In genomic region chr19:39182174-39182505, GRCh38 we compare ENCODE assay signal across 30 cellular contexts. TPM values are rescaled to one million over a fixed set of nuclear protein-coding genes. Genes with fewer than 3 reads are reported as not detected.
DNase-seq lines count a peak whose midpoint lies in the region; ATAC-seq and TF ChIP-seq lines count a peak whose summit lies in the region.
"Had no signal": no experiment of that assay in that cellular context is flagged by ENCODE, and none has a peak within 500 bp of the region (broad histone marks: within the 10 kb centered on the region; RNA-seq: fewer than 3 reads in every experiment).

No MANE protein-coding gene starts in this region.

- no peak overlapping the region for H3K4ac ChIP-seq in IMR-90 (ENCODE audit: low read depth, low read length)

- no peak for TF ChIP-seq RAD21 in IMR-90 (IDR thresholded peaks at IDR 0.05; ENCODE audit: low read length)

- no peak overlapping the region for H4K91ac ChIP-seq in IMR-90 (ENCODE audit: insufficient read depth, low read depth, low read length)

- H2AK9ac ChIP-seq in IMR-90 (replicated peaks; ENCODE audit: low read depth, low read length, poor library complexity) = peak overlapping the region; percentile 55

- H3K14ac ChIP-seq in IMR-90 (replicated peaks; ENCODE audit: low read depth, low read length) = no peak overlapping the region

- H3K27ac Mint-ChIP-seq in Caco-2 (ENCODE audit: unreplicated experiment) = no peak overlapping the region
- H3K27ac Mint-ChIP-seq: activated T-cell treated with anti-CD3 and anti-CD28 coated beads, Interleukin-2, amount 50 U/mL, for 72 hours; immature natural killer cell; T-helper 1 cell treated with Interleukin-12 subunit alpha and Interleukin-12 subunit beta and Interleukin-4 antibody, amounts not matched to agents 30 μg/mL and 1 μg/mL, for 36 hours had no signal

- intact Hi-C loops in IMR-90 (cut with micrococcal nuclease) (no loop called here), Caco-2 (cut with micrococcal nuclease; ENCODE audit: unreplicated experiment) (no loop called here)

- H4K5ac ChIP-seq in IMR-90 (ENCODE audit: low read depth, low read length) = no peak overlapping the region

- no CpG with 5 or more reads among the region's 4 CpGs for WGBS in IMR-90 (ENCODE audit: extremely low coverage in 2 of 2, insufficient read length in 1 of 2), 2 experiments

- no peak overlapping the region for H2BK120ac ChIP-seq in IMR-90 (ENCODE audit: low read depth, low read length)

- H3K36me3 ChIP-seq in IMR-90 (ENCODE audit: control insufficient read depth, insufficient read depth, low read length) = peaks cover 26% of the 10 kb centered on the region
- peaks cover 13% of the 10 kb centered on the region for H3K36me3 ChIP-seq in osteoblast (ENCODE audit: insufficient read depth, low read length)
- H3K36me3 ChIP-seq in Caco-2 (ENCODE audit: control insufficient read depth, insufficient read depth, low read length) = peaks cover 5% of the 10 kb centered on the region; the same call in 1 of the 2 replicates

- H2BK20ac ChIP-seq in IMR-90 (ENCODE audit: low read depth, low read length) = no peak overlapping the region

- no peak overlapping the region for H2BK15ac ChIP-seq in IMR-90 (ENCODE audit: low read depth, low read length)

- no peak for TF ChIP-seq POLR2A in IMR-90 (IDR thresholded peaks at IDR 0.05; ENCODE audit: low read depth, low read length)

- TF ChIP-seq CTCF in 22Rv1 (IDR thresholded peaks at IDR 0.05) (no peak), IMR-90 (conservative IDR thresholded peaks at IDR 0.05; ENCODE audit: low read depth, low read length) (no peak), fibroblast of mammary gland (conservative IDR thresholded peaks at IDR 0.05; ENCODE audit: control insufficient read depth, insufficient read depth, low read depth, low read length) (no peak), osteoblast (IDR thresholded peaks at IDR 0.05; ENCODE audit: extremely low read depth, low read depth, low read length) (no peak), Caco-2 (IDR thresholded peaks at IDR 0.05; ENCODE audit: insufficient read depth in 1 of 2, low read depth in 1 of 2, low read length in 1 of 2, severe bottlenecking in 1 of 2, unreplicated experiment in 1 of 2) (no peak)

- H3K4me3 ChIP-seq in IMR-90 (ENCODE audit: insufficient read depth, low read depth, low read length) (no peak overlapping the region), fibroblast of mammary gland (ENCODE audit: control insufficient read depth, low read depth, low read length) (no peak overlapping the region), osteoblast (ENCODE audit: insufficient read depth, low read length) (no peak overlapping the region), Caco-2 (ENCODE audit: low read depth, low read length) (no peak overlapping the region)
- H3K4me3 ChIP-seq: BLaER1, psoas muscle, transverse colon had no signal

- H3K4me1 ChIP-seq in IMR-90 (ENCODE audit: control insufficient read depth, insufficient read depth, low read length) (no peaks in the 10 kb centered on the region), osteoblast (ENCODE audit: insufficient read depth, low read length) (no peaks in the 10 kb centered on the region), Caco-2 (peaks cover 3% of the 10 kb centered on the region; the same call in 1 of the 2 replicates)
- H3K4me1 ChIP-seq: psoas muscle, transverse colon had no signal

- no peak overlapping the region for H2AK5ac ChIP-seq in IMR-90 (ENCODE audit: low read depth, low read length)

- peaks cover 75% of the 10 kb centered on the region for H3K36me3 Mint-ChIP-seq in Caco-2 (ENCODE audit: insufficient read depth, unreplicated experiment)
- H3K36me3 Mint-ChIP-seq: immature natural killer cell had no signal

- dilution Hi-C loops in IMR-90 (cut with HindIII; ENCODE audit: low sequenced_read_pairs, unreplicated experiment) = no loop called here

- H3K9me3 ChIP-seq in IMR-90 (ENCODE audit: control insufficient read depth, insufficient read depth, low read length) (no peaks in the 10 kb centered on the region), osteoblast (ENCODE audit: low read depth, low read length) (no peaks in the 10 kb centered on the region), Caco-2 (no peaks in the 10 kb centered on the region; the same call in 1 of the 2 replicates)
- H3K9me3 ChIP-seq: BLaER1, neutrophil, psoas muscle, transverse colon had no signal

- H3K4me2 ChIP-seq in IMR-90 (ENCODE audit: low read depth, low read length) = no peak overlapping the region
- H3K4me2 ChIP-seq in osteoblast (ENCODE audit: insufficient read depth, low read length) = no peak overlapping the region
- H3K4me2 ChIP-seq: BLaER1 had no signal

- H4K20me1 ChIP-seq in IMR-90 (ENCODE audit: insufficient read depth, low read length) = no peaks in the 10 kb centered on the region
- no peaks in the 10 kb centered on the region for H4K20me1 ChIP-seq in osteoblast (ENCODE audit: insufficient read depth, low read length)
- H4K20me1 ChIP-seq: BLaER1 had no signal

- H3K56ac ChIP-seq in IMR-90 (ENCODE audit: extremely low read depth, insufficient read depth, low read length) = no peak overlapping the region

- no peak for ATAC-seq in IMR-90 (ENCODE audit: low read depth)
- ATAC-seq: activated T-cell treated with anti-CD3 and anti-CD28 coated beads, Interleukin-2, amount 50 U/mL, for 72 hours; psoas muscle; SK-N-SH treated with all-trans-retinoic acid at 6 μM for 48 hours had no signal

- POLR2A ChIA-PET in IMR-90 (lab: Charles Lee; ENCODE audit: unreplicated experiment) (no interaction called here), Caco-2 (lab: Charles Lee) (no interaction called here)

- no peaks in the 10 kb centered on the region for H3K9me1 ChIP-seq in IMR-90 (ENCODE audit: insufficient read depth, low read length)

- peak overlapping the region; percentile 43 for H2AFZ ChIP-seq in IMR-90 (replicated peaks; ENCODE audit: low read length, poor library complexity)
- H2AFZ ChIP-seq in osteoblast (ENCODE audit: low read length) = no peak overlapping the region

- H3K4me3 Mint-ChIP-seq in Caco-2 (ENCODE audit: unreplicated experiment) = no peak overlapping the region
- H3K4me3 Mint-ChIP-seq: activated T-cell treated with anti-CD3 and anti-CD28 coated beads, Interleukin-2, amount 50 U/mL, for 72 hours; immature natural killer cell; T-helper 1 cell treated with Interleukin-12 subunit alpha and Interleukin-12 subunit beta and Interleukin-4 antibody, amounts not matched to agents 30 μg/mL and 1 μg/mL, for 36 hours had no signal

- BruUV-seq in IMR-90 (replicated peaks; lab: Mats Ljungman, UMichigan) (no TSS peak), Caco-2 (replicated peaks; lab: Mats Ljungman, UMichigan) (no TSS peak)

- no peak overlapping the region for H3K23ac ChIP-seq in IMR-90 (ENCODE audit: low read depth, low read length)

- CTCF ChIA-PET in IMR-90 (lab: Yijun Ruan, JAX) (no interaction called here), Caco-2 (lab: Charles Lee) (interaction anchor here (0.7 kb wide), 1 partner anchor 87 kb away, joined by 3 read pairs; no protein-coding TSS in a partner anchor)

- H3K9ac ChIP-seq in IMR-90 (ENCODE audit: low read depth, low read length) = no peak overlapping the region
- H3K9ac ChIP-seq: BLaER1 had no signal

- H3K4me1 Mint-ChIP-seq in Caco-2 (ENCODE audit: low read depth, unreplicated experiment) = peaks cover 15% of the 10 kb centered on the region
- H3K4me1 Mint-ChIP-seq: immature natural killer cell had no signal

- no peaks in the 10 kb centered on the region for H3K79me2 ChIP-seq in osteoblast (ENCODE audit: insufficient read depth, low read length)

- no peaks in the 10 kb centered on the region for H3K27me3 Mint-ChIP-seq in Caco-2 (ENCODE audit: insufficient read depth, unreplicated experiment)

- DNase-seq in IMR-90 (no peak), fibroblast of mammary gland (ENCODE audit: low read depth) (peak; percentile 22), osteoblast (ENCODE audit: insufficient read length, low spot score, missing footprints) (peak; percentile 93), AG08395 (ENCODE audit: low spot score) (no peak), AML-193 (lab: John Stamatoyannopoulos, UW) (no peak), Caco-2 (no peak)
- DNase-seq in NK-92 treated with Interleukin-12 subunit alpha and Interleukin-12 subunit beta, amount 100 ng/mL, for 24 hours (lab: John Stamatoyannopoulos, UW) = no peak
- DNase-seq: activated CD4-positive, alpha-beta T cell treated with anti-CD3 and anti-CD28 coated beads, Interleukin-2, amount 50 U/mL, for 48 hours; activated naive CD4-positive, alpha-beta T cell treated with Interleukin-2 at 50 U/mL for 16 hours; activated T-cell treated with anti-CD3 and anti-CD28 coated beads, Interleukin-2, amount 50 U/mL, for 72 hours; cerebellar nuclear complex; immature natural killer cell; KG1; MM.1S; NCI-H1930; NCI-H510A treated with DMSO at 0.1 percent for 48 hours; psoas muscle; Right ventricle myocardium superior; stimulated activated CD4-positive, alpha-beta T cell treated with anti-CD3 and anti-CD28 coated beads, Interleukin-4, amount 100 ng/mL, for 1 hour; transverse colon had no signal

- H3K27me3 ChIP-seq in IMR-90 (ENCODE audit: control insufficient read depth, insufficient read depth, low read length) (no peaks in the 10 kb centered on the region), osteoblast (ENCODE audit: insufficient read depth, low read length) (no peaks in the 10 kb centered on the region), Caco-2 (replicated peaks; ENCODE audit: control insufficient read depth, insufficient read depth, low read length) (no peaks in the 10 kb centered on the region)
- H3K27me3 ChIP-seq: BLaER1, neutrophil, transverse colon had no signal

- H2BK5ac ChIP-seq in IMR-90 (ENCODE audit: low read depth, low read length, poor library complexity, severe bottlenecking) = no peak overlapping the region

- no peaks in the 10 kb centered on the region for H3K79me1 ChIP-seq in IMR-90 (ENCODE audit: low read depth in 1 of 2, low read length in 2 of 2)

- H3K18ac ChIP-seq in IMR-90 (ENCODE audit: low read depth, low read length) = no peak overlapping the region

- H3K9me3 Mint-ChIP-seq in Caco-2 (ENCODE audit: unreplicated experiment) = peaks cover 5% of the 10 kb centered on the region
- H3K9me3 Mint-ChIP-seq: activated T-cell treated with anti-CD3 and anti-CD28 coated beads, Interleukin-2, amount 50 U/mL, for 72 hours; immature natural killer cell; T-helper 1 cell treated with Interleukin-12 subunit alpha and Interleukin-12 subunit beta and Interleukin-4 antibody, amounts not matched to agents 30 μg/mL and 1 μg/mL, for 36 hours had no signal

- in situ Hi-C loops in IMR-90 (cut with MboI; ENCODE audit: low sequenced_read_pairs) = no loop called here

- no peak overlapping the region for H4K8ac ChIP-seq in IMR-90 (ENCODE audit: low read depth in 2 of 2, low read length in 2 of 2)

- H3K27ac ChIP-seq in 22Rv1 (peak overlapping the region; percentile 12; the same call in 1 of the 2 replicates), IMR-90 (ENCODE audit: insufficient read depth, low read length) (no peak overlapping the region), osteoblast (ENCODE audit: low read depth, low read length) (no peak overlapping the region)
- H3K27ac ChIP-seq: BLaER1, neutrophil, psoas muscle, transverse colon had no signal

RNA-seq across cellular contexts. Expression of gene NCCRP1, which starts 14.6 kb away (rescaled TPM):
- total RNA-seq in IMR-90 (2012; rRNA removed) = not detected in 2 replicates
- polyA plus RNA-seq in IMR-90 (2012; rRNA removed) = not detected in 2 replicates
- polyA plus RNA-seq in IMR-90 (2012; cell fraction: cytosol; rRNA removed) = not detected in 2 replicates
- 0.02 and 0.03 TPM in 2 replicates for polyA plus RNA-seq in IMR-90 (2012; cell fraction: nucleus; rRNA removed; ENCODE audit: low replicate concordance)
- total RNA-seq in osteoblast = not detected in 2 replicates
- 0.39 and 0.84 TPM in 2 replicates for total RNA-seq in Caco-2 (2022)
- total RNA-seq: activated T-cell treated with anti-CD3 and anti-CD28 coated beads, Interleukin-2, amount 50 U/mL, for 72 hours; H4; HT1080; mesenteric fat pad; myocyte; Right ventricle myocardium superior had no signal
- polyA plus RNA-seq: immature natural killer cell had no signal

RNA-seq across cellular contexts. Expression of gene SYCN, which starts 21.9 kb away (rescaled TPM):
- total RNA-seq in IMR-90 (2012; rRNA removed) = not detected in 2 replicates
- polyA plus RNA-seq in IMR-90 (2012; rRNA removed) = not detected in 2 replicates
- polyA plus RNA-seq in IMR-90 (2012; cell fraction: cytosol; rRNA removed) = not detected in 2 replicates
- polyA plus RNA-seq in IMR-90 (2012; cell fraction: nucleus; rRNA removed; ENCODE audit: low replicate concordance) = not detected in 2 replicates
- total RNA-seq in osteoblast = not detected in 2 replicates
- total RNA-seq in Caco-2 (2022) = not detected in 2 replicates
- total RNA-seq: activated T-cell treated with anti-CD3 and anti-CD28 coated beads, Interleukin-2, amount 50 U/mL, for 72 hours; G401; H4; HT1080; mesenteric fat pad; myocyte; Right ventricle myocardium superior; transverse colon had no signal
- polyA plus RNA-seq: immature natural killer cell, psoas muscle had no signal

RNA-seq across cellular contexts. Expression of gene PAK4, which starts 56.6 kb away (rescaled TPM):
- 2.0 and 2.8 TPM in 2 replicates for total RNA-seq in IMR-90 (2012; rRNA removed)
- polyA plus RNA-seq in IMR-90 (2012; rRNA removed) = 27.2 and 35.5 TPM in 2 replicates
- polyA plus RNA-seq in IMR-90 (2012; cell fraction: cytosol; rRNA removed) = 52.9 and 64.1 TPM in 2 replicates
- 26.9 and 44.9 TPM in 2 replicates for polyA plus RNA-seq in IMR-90 (2012; cell fraction: nucleus; rRNA removed; ENCODE audit: low replicate concordance)
- total RNA-seq in osteoblast = 6.8 and 9.4 TPM in 2 replicates
- total RNA-seq in Caco-2 (2022) = 98.6 and 112 TPM in 2 replicates

Comparison
In these comparisons a context has a peak if more than half of its experiments do, and no peak if none do; other contexts are left out.
1. DNase-seq: peak in fibroblast of mammary gland (single experiment) and osteoblast (single experiment); none in IMR-90 (single experiment), NK-92 treated with Interleukin-12 subunit alpha and Interleukin-12 subunit beta, amount 100 ng/mL, for 24 hours (single experiment), AG08395 (single experiment), AML-193 (0 of 2) and Caco-2 (0 of 2).